Comparison of ENCODE assay signal across 21 cellular contexts in genomic region chr11:10699072-10699471, GRCh38. TPM values are rescaled to one million over a fixed set of nuclear protein-coding genes. Genes with fewer than 3 reads are reported as not detected.
DNase-seq lines count a peak whose midpoint lies in the region; ATAC-seq and TF ChIP-seq lines count a peak whose summit lies in the region.
"Had no signal": no experiment of that assay in that cellular context is flagged by ENCODE, and none has a peak within 500 bp of the region (broad histone marks: within the 10 kb centered on the region; RNA-seq: fewer than 3 reads in every experiment).

No MANE protein-coding gene starts in this region.

- CTCF ChIA-PET in naive thymus-derived CD4-positive, alpha-beta T cell (lab: Charles Lee) = no interaction called here

- H3K4me1 Mint-ChIP-seq in endothelial cell (ENCODE audit: unreplicated experiment) = no peaks in the 10 kb centered on the region
- H3K4me1 Mint-ChIP-seq in naive thymus-derived CD4-positive, alpha-beta T cell = peaks cover 0 to 6% (median 0%) of the 10 kb centered on the region in 7 donors
- H3K4me1 Mint-ChIP-seq: CD4-positive, CD25-positive, alpha-beta regulatory T cell had no signal

- no peak overlapping the region for H3K27ac ChIP-seq in naive thymus-derived CD4-positive, alpha-beta T cell (ENCODE audit: low read depth, low read length)
- H3K27ac ChIP-seq: BLaER1, HL-60, RWPE1 had no signal

- no peaks in the 10 kb centered on the region for H3K9me3 ChIP-seq in naive thymus-derived CD4-positive, alpha-beta T cell (ENCODE audit: control insufficient read depth in 2 of 3, low read length in 3 of 3)

- no peaks in the 10 kb centered on the region for H3K27me3 ChIP-seq in naive thymus-derived CD4-positive, alpha-beta T cell (ENCODE audit: control insufficient read depth in 2 of 2, insufficient read depth in 2 of 2, low read length in 2 of 2)
- H3K27me3 ChIP-seq: BLaER1 had no signal

- no peaks in the 10 kb centered on the region for H3K4me1 ChIP-seq in naive thymus-derived CD4-positive, alpha-beta T cell (ENCODE audit: control insufficient read depth in 2 of 2, insufficient read depth in 2 of 2, low read length in 2 of 2)

- H3K36me3 Mint-ChIP-seq in endothelial cell (ENCODE audit: low read depth, unreplicated experiment) = peaks cover 8% of the 10 kb centered on the region
- peaks cover 0 to 5% (median 0%) of the 10 kb centered on the region in 5 donors for H3K36me3 Mint-ChIP-seq in naive thymus-derived CD4-positive, alpha-beta T cell
- H3K36me3 Mint-ChIP-seq: CD4-positive, CD25-positive, alpha-beta regulatory T cell had no signal

- H3K4me3 Mint-ChIP-seq in endothelial cell (ENCODE audit: unreplicated experiment) = peak overlapping the region; percentile 0
- no peak overlapping the region for H3K4me3 Mint-ChIP-seq in naive thymus-derived CD4-positive, alpha-beta T cell
- H3K4me3 Mint-ChIP-seq: CD4-positive, CD25-positive, alpha-beta regulatory T cell had no signal

- DNase-seq in AG10803 (ENCODE audit: low read depth) (peak; percentile 64), RPMI7951 (ENCODE audit: low read depth) (peak; percentile 32), endothelial cell (ENCODE audit: low spot score) (no peak), fibroblast of the conjunctiva (ENCODE audit: low read depth) (peak; percentile 21), NCI-H146 (lab: John Stamatoyannopoulos, UW) (no peak), HPDE6-E6E7 (ENCODE audit: extremely low spot score) (no peak), NCI-H1417 treated with DMSO at 0.1 percent for 48 hours (lab: John Stamatoyannopoulos, UW) (no peak)
- no peak for DNase-seq in naive thymus-derived CD4-positive, alpha-beta T cell
- DNase-seq: 8988T; CD4-positive, CD25-positive, alpha-beta regulatory T cell; HCEC 1CT; Kasumi-1; NCI-H1105; NCI-H2029 treated with DMSO at 0.1 percent for 48 hours; NCI-H2227 treated with DMSO at 0.1 percent for 48 hours; NCI-H526 treated with DMSO at 0.1 percent for 48 hours; SHP77 had no signal

- no peak overlapping the region for H3K4me3 ChIP-seq in AG10803 (ENCODE audit: low read length)
- H3K4me3 ChIP-seq in naive thymus-derived CD4-positive, alpha-beta T cell (ENCODE audit: low read length) = no peak overlapping the region
- H3K4me3 ChIP-seq: BLaER1 had no signal

- POLR2A ChIA-PET in naive thymus-derived CD4-positive, alpha-beta T cell (lab: Charles Lee) = no interaction called here

- H3K36me3 ChIP-seq in naive thymus-derived CD4-positive, alpha-beta T cell (ENCODE audit: control insufficient read depth in 2 of 3, insufficient read depth in 3 of 3, low read length in 3 of 3) = no peaks in the 10 kb centered on the region
- H3K36me3 ChIP-seq: BLaER1 had no signal

- H3K27me3 Mint-ChIP-seq in endothelial cell (ENCODE audit: unreplicated experiment) = peaks cover 4% of the 10 kb centered on the region
- H3K27me3 Mint-ChIP-seq in naive thymus-derived CD4-positive, alpha-beta T cell = peaks cover 5 to 17% (median 9%) of the 10 kb centered on the region in 5 donors

- no peak overlapping the region for H3K27ac Mint-ChIP-seq in endothelial cell (ENCODE audit: unreplicated experiment)
- no peak overlapping the region for H3K27ac Mint-ChIP-seq in naive thymus-derived CD4-positive, alpha-beta T cell
- H3K27ac Mint-ChIP-seq: CD4-positive, CD25-positive, alpha-beta regulatory T cell had no signal

- TF ChIP-seq CTCF in AG10803 (conservative IDR thresholded peaks at IDR 0.05; ENCODE audit: low read length) = no peak
- no peak for TF ChIP-seq CTCF in endothelial cell (IDR thresholded peaks at IDR 0.05; ENCODE audit: unreplicated experiment)

- ATAC-seq in naive thymus-derived CD4-positive, alpha-beta T cell = no peak

- H3K9me3 Mint-ChIP-seq in endothelial cell (ENCODE audit: unreplicated experiment) = peaks cover 4% of the 10 kb centered on the region
- peaks cover 0 to 14% (median 4%) of the 10 kb centered on the region in 11 donors for H3K9me3 Mint-ChIP-seq in naive thymus-derived CD4-positive, alpha-beta T cell

- intact Hi-C loops in naive thymus-derived CD4-positive, alpha-beta T cell (cut with micrococcal nuclease) = no loop called here

RNA-seq across cellular contexts. Expression of gene IRAG1, which starts 5.5 kb away (rescaled TPM):
- 15.4 and 23.8 TPM in 2 replicates for total RNA-seq in RPMI7951 (2014; rRNA removed; shearing (Covaris generic))
- 8.7 TPM for total RNA-seq in endothelial cell (ENCODE audit: unreplicated experiment)
- total RNA-seq in naive thymus-derived CD4-positive, alpha-beta T cell = 1 to 10 TPM in 1 of 5 experiments, under 1 TPM in 1, not detected in 3; 0.11 to 1.4 TPM
- polyA plus RNA-seq in naive thymus-derived CD4-positive, alpha-beta T cell = not detected
- total RNA-seq: CD4-positive, CD25-positive, alpha-beta regulatory T cell; NCI-H460 had no signal
- polyA plus RNA-seq: CD4-positive, CD25-positive, alpha-beta regulatory T cell had no signal

RNA-seq across cellular contexts. Expression of gene CTR9, which starts 52.0 kb away (rescaled TPM):
- total RNA-seq in RPMI7951 (2014; rRNA removed; shearing (Covaris generic)) = 21.1 and 22.7 TPM in 2 replicates
- total RNA-seq in endothelial cell (ENCODE audit: unreplicated experiment) = 43.5 TPM
- total RNA-seq in naive thymus-derived CD4-positive, alpha-beta T cell = 10 to 100 TPM; 23.8 to 64.0 (median 47.8) TPM
- 10 to 100 TPM; 54.3 to 70.3 TPM for polyA plus RNA-seq in naive thymus-derived CD4-positive, alpha-beta T cell

Comparison
In these comparisons a context has a peak if more than half of its experiments do, and no peak if none do; other contexts are left out.
1. DNase-seq: peak in AG10803 (single experiment), RPMI7951 (single experiment) and fibroblast of the conjunctiva (single experiment); none in endothelial cell (single experiment), NCI-H146 (single experiment), HPDE6-E6E7 (single experiment), NCI-H1417 treated with DMSO at 0.1 percent for 48 hours (single experiment) and naive thymus-derived CD4-positive, alpha-beta T cell (0 of 9).